Comparison of ENCODE assay signal across 10 cellular contexts in the genomic region with DNA sequence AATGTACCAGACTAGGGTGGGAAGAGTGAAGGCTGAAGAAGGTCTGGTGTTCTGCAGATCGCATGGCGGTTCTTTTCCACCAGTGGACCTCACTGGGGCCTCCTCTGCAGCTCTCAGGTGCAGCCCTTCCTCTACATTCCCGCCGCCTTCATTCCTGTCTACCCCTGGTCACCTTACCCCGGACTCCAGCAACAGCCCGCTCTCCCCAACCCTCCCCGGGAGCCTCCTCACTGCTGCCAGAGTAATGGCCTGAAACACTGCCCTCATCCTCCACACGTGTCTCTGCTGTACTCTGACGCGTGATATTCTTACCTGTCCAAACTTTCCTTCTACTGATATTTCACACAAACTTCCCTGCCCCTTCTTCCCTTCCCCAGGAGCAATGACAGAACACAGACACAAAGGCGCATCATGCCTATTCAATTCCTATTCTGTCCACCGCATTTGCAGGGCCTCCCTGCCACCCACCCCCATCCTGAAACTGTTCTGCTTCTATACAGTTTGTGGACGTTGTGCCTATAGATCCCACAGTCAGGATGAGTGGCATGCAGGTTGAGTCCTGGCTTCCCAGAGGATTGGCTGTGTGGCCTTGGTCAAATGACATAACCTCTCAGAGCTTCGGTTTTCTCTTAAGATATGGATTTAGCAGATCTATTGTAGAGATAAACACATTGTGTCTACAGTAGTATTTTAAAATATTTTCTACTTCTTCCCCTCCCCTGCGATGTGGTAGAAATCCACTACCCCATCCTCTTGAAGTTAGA. TPM values are rescaled to one million over a fixed set of nuclear protein-coding genes. Genes with fewer than 3 reads are reported as not detected.
A peak's percentile ranks its signal among the peaks of the same experiment; 100 is the strongest.
DNase-seq lines count a peak whose midpoint lies in the region; ATAC-seq and TF ChIP-seq lines count a peak whose summit lies in the region.
"Had no signal": no experiment of that assay in that cellular context is flagged by ENCODE, and none has a peak within 500 bp of the region (broad histone marks: within the 10 kb centered on the region; RNA-seq: fewer than 3 reads in every experiment).

No MANE protein-coding gene starts in this region.

- intact Hi-C loops in left lung (cut with DNase I) = no loop called here

- DNase-seq in NCI-H82 (lab: John Stamatoyannopoulos, UW) (peak; percentile 46), NCI-H82 treated with DMSO at 0.1 percent for 48 hours (lab: John Stamatoyannopoulos, UW; ENCODE audit: unreplicated experiment) (no peak), caudate nucleus (lab: John Stamatoyannopoulos, UW) (peak in 6 of 61 donors; percentile 25 to 41 (median 36)), left lung (no peak), SKM-1 (lab: John Stamatoyannopoulos, UW; ENCODE audit: unreplicated experiment) (no peak), NAMALWA (ENCODE audit: low spot score) (no peak)
- no peak for DNase-seq in NK-92 treated with Interleukin-12 subunit alpha and Interleukin-12 subunit beta, amount 100 ng/mL, for 24 hours (lab: John Stamatoyannopoulos, UW)
- DNase-seq: activated gamma-delta T cell, NCI-H1436 treated with DMSO at 0.1 percent for 48 hours had no signal

- H3K27me3 ChIP-seq in left lung = peaks cover 9 to 72% of the 10 kb centered on the region in 2 donors

- H3K4me3 ChIP-seq in left lung = peak overlapping the region; percentile 45 to 53

- TF ChIP-seq CTCF in left lung (IDR thresholded peaks at IDR 0.05) = no peak

- peaks cover 14 to 30% of the 10 kb centered on the region in 2 donors for H3K4me1 ChIP-seq in left lung

- no peaks in the 10 kb centered on the region for H3K9me3 ChIP-seq in left lung

- no peaks in the 10 kb centered on the region for H3K36me3 ChIP-seq in left lung

- no peak for ATAC-seq in left lung

- H3K27ac ChIP-seq in caudate nucleus (ENCODE audit: low read depth, low read length) = peak overlapping the region; percentile 90
- H3K27ac ChIP-seq in left lung = peak overlapping the region; percentile 85 to 88
- peak overlapping the region; percentile 95 for H3K27ac ChIP-seq in temporal lobe (ENCODE audit: low read depth, low read length)

RNA-seq across cellular contexts. Expression of gene NUAK1, which starts 1.7 kb away (rescaled TPM):
- total RNA-seq in left lung (10 to 100 TPM; 11.0 to 11.7 TPM), temporal lobe (35.2 TPM)
